ENCODE assay signal across 16 cellular contexts in the genomic region with DNA sequence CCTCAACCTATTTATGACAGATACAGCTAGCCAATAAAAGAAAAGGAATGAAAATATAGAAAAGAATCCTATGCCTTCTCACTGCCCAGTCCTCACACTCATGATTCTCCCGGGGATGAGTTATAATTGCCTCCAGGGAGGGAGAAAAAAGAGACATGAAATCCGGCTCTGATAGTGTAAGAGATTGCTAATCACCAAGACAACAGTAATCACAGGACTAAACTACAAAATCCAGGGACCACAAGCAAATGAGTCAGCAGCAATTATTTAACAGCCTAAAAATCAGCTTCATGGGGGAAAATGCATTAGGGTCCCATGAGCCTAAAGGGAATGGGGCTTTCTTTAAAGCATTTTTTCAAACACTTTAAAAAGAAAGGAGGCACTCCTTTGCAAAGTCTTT.
DNase-seq lines count a peak whose midpoint lies in the region; ATAC-seq and TF ChIP-seq lines count a peak whose summit lies in the region.
"Had no signal": no experiment of that assay in that cellular context is flagged by ENCODE, and none has a peak within 500 bp of the region (broad histone marks: within the 10 kb centered on the region; RNA-seq: fewer than 3 reads in every experiment).

No MANE protein-coding gene starts in this region.

- no peak overlapping the region for H3K27ac ChIP-seq in osteoblast (ENCODE audit: low read depth, low read length)
- H3K27ac ChIP-seq: suprapubic skin had no signal

- no peak overlapping the region for H2AFZ ChIP-seq in osteoblast (ENCODE audit: low read length)

- no peaks in the 10 kb centered on the region for H4K20me1 ChIP-seq in osteoblast (ENCODE audit: insufficient read depth, low read length)

- no peak overlapping the region for H3K4me3 ChIP-seq in osteoblast (ENCODE audit: insufficient read depth, low read length)
- H3K4me3 ChIP-seq: suprapubic skin had no signal

- ATAC-seq in HG03095 (IDR thresholded peaks at IDR 0.05; ENCODE audit: unreplicated experiment) (no peak), GM21423 (IDR thresholded peaks at IDR 0.05; ENCODE audit: unreplicated experiment) (no peak)
- ATAC-seq: left ventricle myocardium superior; naive thymus-derived CD4-positive, alpha-beta T cell had no signal

- no peaks in the 10 kb centered on the region for H3K79me2 ChIP-seq in osteoblast (ENCODE audit: insufficient read depth, low read length)

- H3K36me3 ChIP-seq in osteoblast (ENCODE audit: insufficient read depth, low read length), result no peaks in the 10 kb centered on the region
- H3K36me3 ChIP-seq: suprapubic skin had no signal

- H3K4me2 ChIP-seq in osteoblast (ENCODE audit: insufficient read depth, low read length), result no peak overlapping the region

- DNase-seq in ELR (ENCODE audit: low read depth) (peak; percentile 67), NCI-H69 (lab: John Stamatoyannopoulos, UW) (peak; percentile 3), dermis blood vessel endothelial cell (peak; percentile 8), osteoblast (ENCODE audit: insufficient read length, low spot score, missing footprints) (peak; percentile 65), hypothalamus (lab: John Stamatoyannopoulos, UW) (no peak), hepatic stellate cell (ENCODE audit: low spot score) (no peak)
- DNase-seq: activated naive CD8-positive, alpha-beta T cell treated with anti-CD3 and anti-CD28 coated beads, Interleukin-2, amount 10 ng/mL, durations not matched to agents 7 days and 5 days; activated T-cell treated with anti-CD3 and anti-CD28 coated beads, Interleukin-2, amount 50 U/mL, for 1 hour; CD4-positive, alpha-beta T cell; hippocampal formation; left ventricle myocardium superior; naive thymus-derived CD4-positive, alpha-beta T cell; NCI-H2081 treated with DMSO at 0.1 percent for 48 hours had no signal

- no peaks in the 10 kb centered on the region for H3K9me3 ChIP-seq in osteoblast (ENCODE audit: low read depth, low read length)
- H3K9me3 ChIP-seq: suprapubic skin had no signal

- H3K27me3 ChIP-seq in osteoblast (ENCODE audit: insufficient read depth, low read length), result peaks cover 2% of the 10 kb centered on the region
- H3K27me3 ChIP-seq: suprapubic skin had no signal

- TF ChIP-seq CTCF in osteoblast (IDR thresholded peaks at IDR 0.05; ENCODE audit: extremely low read depth, low read depth, low read length), result no peak

- H3K4me1 ChIP-seq in osteoblast (ENCODE audit: insufficient read depth, low read length), result no peaks in the 10 kb centered on the region
- H3K4me1 ChIP-seq: suprapubic skin had no signal

Comparison
In these comparisons a context has a peak if more than half of its experiments do, and no peak if none do; other contexts are left out.
1. DNase-seq: peak in ELR (single experiment), NCI-H69 (single experiment), dermis blood vessel endothelial cell (single experiment) and osteoblast (single experiment); none in hypothalamus (0 of 51) and hepatic stellate cell (single experiment).